ENCODE assay signal across 7 cellular contexts in genomic region chr3:153595186-153595815, GRCh38.
A peak's percentile ranks its signal among the peaks of the same experiment; 100 is the strongest.
DNase-seq lines count a peak whose midpoint lies in the region; ATAC-seq and TF ChIP-seq lines count a peak whose summit lies in the region.

No MANE protein-coding gene starts in this region.

- H3K36me3 ChIP-seq in WERI-Rb-1: no peaks in the 10 kb centered on the region
- H3K36me3 ChIP-seq in upper lobe of left lung: no peaks in the 10 kb centered on the region

- H3K4me3 ChIP-seq in WERI-Rb-1 (ENCODE audit: low read depth, low read length): no peak overlapping the region
- no peak overlapping the region for H3K4me3 ChIP-seq in upper lobe of left lung

- no peak overlapping the region for H3K27ac ChIP-seq in WERI-Rb-1
- no peak overlapping the region for H3K27ac ChIP-seq in upper lobe of left lung

- H3K4me1 ChIP-seq in upper lobe of left lung: peaks cover 0 to 7% (median 3%) of the 10 kb centered on the region in 4 donors

- TF ChIP-seq POLR2A in upper lobe of left lung (IDR thresholded peaks at IDR 0.05): no peak

- peak in 1 of 2 donors; percentile 43 for ATAC-seq in upper lobe of left lung (ENCODE audit: low FRiP score in 2 of 2)
- no peak for ATAC-seq in HG03139 (IDR thresholded peaks at IDR 0.05; ENCODE audit: unreplicated experiment)

- H3K27me3 ChIP-seq in WERI-Rb-1 (ENCODE audit: insufficient read depth, low read depth, severe bottlenecking) (no peaks in the 10 kb centered on the region), upper lobe of left lung (no peaks in the 10 kb centered on the region)

- TF ChIP-seq CTCF in GM12872 (IDR thresholded peaks at IDR 0.05; ENCODE audit: insufficient read depth, low read depth, low read length) (peak; percentile 52; the same call in 2 of the 3 replicates), WERI-Rb-1 (IDR thresholded peaks at IDR 0.05; ENCODE audit: low read depth, low read length) (peak; percentile 60), upper lobe of left lung (IDR thresholded peaks at IDR 0.05) (peak; percentile 28 to 68 (median 46))

- no peak for TF ChIP-seq EP300 in upper lobe of left lung (IDR thresholded peaks at IDR 0.05)

- DNase-seq in HPDE6-E6E7 (ENCODE audit: extremely low spot score) (peak; percentile 36), WERI-Rb-1 (no peak), iPS-NIHi11 (ENCODE audit: low spot score) (peak; percentile 22), upper lobe of left lung (no peak), NCI-H187 (lab: John Stamatoyannopoulos, UW) (no peak)

- H3K9me3 ChIP-seq in WERI-Rb-1 (ENCODE audit: severe bottlenecking) (no peaks in the 10 kb centered on the region), upper lobe of left lung (no peaks in the 10 kb centered on the region)

Comparison
In these comparisons a context has a peak if more than half of its experiments do, and no peak if none do; other contexts are left out.
1. DNase-seq: peak in HPDE6-E6E7 (single experiment) and iPS-NIHi11 (single experiment); none in WERI-Rb-1 (single experiment), upper lobe of left lung (0 of 2) and NCI-H187 (0 of 2).
2. Peak in every context shown above with its lines, with median percentiles within 50 percentile points of each other: CTCF ChIP-seq.